In the genomic region with DNA sequence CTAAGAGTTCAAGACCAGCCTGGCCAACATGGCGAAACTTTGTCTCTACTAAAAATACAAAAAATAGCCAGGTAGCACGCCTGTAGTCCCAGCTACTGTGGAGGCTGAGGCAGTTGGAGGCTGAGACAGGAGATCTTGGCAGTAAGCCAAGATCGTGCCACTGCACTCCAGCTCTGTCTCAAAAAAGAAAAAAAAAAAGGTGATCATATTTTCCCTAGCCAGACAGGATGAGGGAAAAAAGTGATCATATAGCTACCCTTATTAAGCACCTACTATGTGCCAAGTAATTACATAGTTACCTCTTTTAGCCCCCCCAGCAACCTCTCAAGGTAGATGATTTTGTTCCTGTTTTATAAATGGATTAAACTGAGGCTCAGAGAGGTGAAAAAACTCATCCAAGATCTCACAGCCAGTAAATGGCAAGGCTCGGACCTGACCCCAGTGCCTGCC, we compare ENCODE assay signal across 16 cellular contexts. TPM values are rescaled to one million over a fixed set of nuclear protein-coding genes. Genes with fewer than 3 reads are reported as not detected.
DNase-seq lines count a peak whose midpoint lies in the region; ATAC-seq and TF ChIP-seq lines count a peak whose summit lies in the region.
"Had no signal": no experiment of that assay in that cellular context is flagged by ENCODE, and none has a peak within 500 bp of the region (broad histone marks: within the 10 kb centered on the region; RNA-seq: fewer than 3 reads in every experiment).

No MANE protein-coding gene starts in this region.

- H3K9me3 ChIP-seq in HEK293 (ENCODE audit: control insufficient read depth, insufficient read depth, low read depth, low read length) (no peaks in the 10 kb centered on the region), SK-N-MC (ENCODE audit: low read depth, low read length) (no peaks in the 10 kb centered on the region), lower lobe of right lung (no peaks in the 10 kb centered on the region)
- H3K9me3 ChIP-seq: neutrophil, SJCRH30 had no signal

- DNase-seq in DMS 273 (lab: John Stamatoyannopoulos, UW; ENCODE audit: unreplicated experiment) = peak; percentile 55
- no peak for DNase-seq in DMS 273 treated with DMSO at 0.1 percent for 48 hours (lab: John Stamatoyannopoulos, UW)
- DNase-seq in SK-N-MC (ENCODE audit: low read depth, low spot score) = no peak
- no peak for DNase-seq in lower lobe of right lung
- DNase-seq in HuH-7 (ENCODE audit: low spot score) = no peak
- no peak for DNase-seq in activated T-cell treated with anti-CD3 and anti-CD28 coated beads, Interleukin-2, amount 50 U/mL, for 1 hour
- no peak for DNase-seq in effector CD8-positive, alpha-beta T cell (lab: John Stamatoyannopoulos, UW)
- DNase-seq: activated CD8-positive, alpha-beta T cell treated with anti-CD3 and anti-CD28 coated beads for 36 hours; CD4-positive, alpha-beta T cell; NCI-H1048 had no signal

- H3K4me1 ChIP-seq in HEK293 (ENCODE audit: control insufficient read depth, insufficient read depth, low read length) (no peaks in the 10 kb centered on the region), lower lobe of right lung (peaks cover 14% of the 10 kb centered on the region)

- peaks cover 3 to 17% of the 10 kb centered on the region in 2 experiments; a peak in 2 of 3 replicates for H3K36me3 ChIP-seq in HEK293 (ENCODE audit: control insufficient read depth in 2 of 2, insufficient read depth in 1 of 2, low read length in 2 of 2)
- no peaks in the 10 kb centered on the region; the same call in 1 of the 2 replicates for H3K36me3 ChIP-seq in SK-N-MC (ENCODE audit: insufficient read depth, low read length)
- peaks cover 81% of the 10 kb centered on the region for H3K36me3 ChIP-seq in lower lobe of right lung
- H3K36me3 ChIP-seq: SJCRH30 had no signal

- POLR2A ChIA-PET in HEK293 (lab: Yijun Ruan, JAX) = interaction anchor here (1.3 kb wide), 1 partner anchor 18 kb away, joined by 4 read pairs; the partner anchor contains the start of gene RPL26L1

- H3K4me3 ChIP-seq in HEK293 (ENCODE audit: low read depth, low read length) (no peak overlapping the region), SK-N-MC (no peak overlapping the region), lower lobe of right lung (no peak overlapping the region)
- H3K4me3 ChIP-seq: SJCRH30 had no signal

- H3K27ac ChIP-seq in HEK293 (ENCODE audit: extremely low read depth, low read depth, low read length) (no peak overlapping the region), SK-N-MC (peak overlapping the region; percentile 61), lower lobe of right lung (peak overlapping the region; percentile 58)
- H3K27ac ChIP-seq: 22Rv1, neutrophil, SJCRH30 had no signal

- no peaks in the 10 kb centered on the region for H3K27me3 ChIP-seq in lower lobe of right lung (ENCODE audit: low read depth)
- H3K27me3 ChIP-seq: neutrophil, SJCRH30 had no signal

- CTCF ChIA-PET in HEK293 (lab: Yijun Ruan, JAX) = interaction anchor here (0.6 to 11.9 kb wide), 8 partner anchors 9 to 658 kb away, joined by 3 to 214 read pairs (median 3); no protein-coding TSS in a partner anchor

- ATAC-seq in lower lobe of right lung = peak in 1 of 2 donors; percentile 7
- ATAC-seq: activated CD8-positive, alpha-beta T cell treated with anti-CD3 and anti-CD28 coated beads for 36 hours; activated T-helper 17 cell treated with anti-CD3 and anti-CD28 coated beads, Interleukin-2, amount 50 U/mL, for 72 hours; stimulated activated memory B cell treated with anti-CD40 and anti-IgM and Interleukin-4, amounts not matched to agents 10 μg/mL and 1 μg/mL and 100 μg/mL, for 72 hours had no signal

- intact Hi-C loops in lower lobe of right lung (cut with DNase I) = no loop called here

- TF ChIP-seq CTCF in HEK293 (tag by site-specific recombination; IDR thresholded peaks at IDR 0.05) (no peak), lower lobe of right lung (IDR thresholded peaks at IDR 0.05) (no peak)

- H3K9ac ChIP-seq in SK-N-MC (ENCODE audit: insufficient read length) = peak overlapping the region; percentile 32

TF ChIP-seq in HEK293, 187 proteins besides CTCF, POLR2A, EP300 and RAD21 (continues in another document):
- TF ChIP-seq ZNF571 (tag by site-specific recombination; IDR thresholded peaks at IDR 0.05) = 0 out of 2 replicates have a peak, but pooled peaks have one; percentile 51
- TF ChIP-seq ZBTB48 (tag by site-specific recombination; IDR thresholded peaks at IDR 0.05) = no peak
- no peak for TF ChIP-seq ZNF239 (tag by site-specific recombination; IDR thresholded peaks at IDR 0.05)
- no peak for TF ChIP-seq ZNF654 (tag by site-specific recombination; IDR thresholded peaks at IDR 0.05; ENCODE audit: low read depth)
- no peak for TF ChIP-seq ZNF529 (tag by site-specific recombination; IDR thresholded peaks at IDR 0.05; ENCODE audit: insufficient replicate concordance)
- TF ChIP-seq ZNF37A (tag by site-specific recombination; IDR thresholded peaks at IDR 0.05) = peak; percentile 39; the same call in 1 of the 2 replicates
- TF ChIP-seq, protein P1, sequence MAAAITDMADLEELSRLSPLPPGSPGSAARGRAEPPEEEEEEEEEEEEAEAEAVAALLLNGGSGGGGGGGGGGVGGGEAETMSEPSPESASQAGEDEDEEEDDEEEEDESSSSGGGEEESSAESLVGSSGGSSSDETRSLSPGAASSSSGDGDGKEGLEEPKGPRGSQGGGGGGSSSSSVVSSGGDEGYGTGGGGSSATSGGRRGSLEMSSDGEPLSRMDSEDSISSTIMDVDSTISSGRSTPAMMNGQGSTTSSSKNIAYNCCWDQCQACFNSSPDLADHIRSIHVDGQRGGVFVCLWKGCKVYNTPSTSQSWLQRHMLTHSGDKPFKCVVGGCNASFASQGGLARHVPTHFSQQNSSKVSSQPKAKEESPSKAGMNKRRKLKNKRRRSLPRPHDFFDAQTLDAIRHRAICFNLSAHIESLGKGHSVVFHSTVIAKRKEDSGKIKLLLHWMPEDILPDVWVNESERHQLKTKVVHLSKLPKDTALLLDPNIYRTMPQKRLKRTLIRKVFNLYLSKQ (tag by site-specific recombination; IDR thresholded peaks at IDR 0.05; ENCODE audit: borderline replicate concordance) = no peak
- no peak for TF ChIP-seq ZNF394 (tag by site-specific recombination; IDR thresholded peaks at IDR 0.05; ENCODE audit: borderline replicate concordance)
- TF ChIP-seq ZNF660 (tag by site-specific recombination; IDR thresholded peaks at IDR 0.05) = peak; percentile 80
- TF ChIP-seq, protein P2, sequence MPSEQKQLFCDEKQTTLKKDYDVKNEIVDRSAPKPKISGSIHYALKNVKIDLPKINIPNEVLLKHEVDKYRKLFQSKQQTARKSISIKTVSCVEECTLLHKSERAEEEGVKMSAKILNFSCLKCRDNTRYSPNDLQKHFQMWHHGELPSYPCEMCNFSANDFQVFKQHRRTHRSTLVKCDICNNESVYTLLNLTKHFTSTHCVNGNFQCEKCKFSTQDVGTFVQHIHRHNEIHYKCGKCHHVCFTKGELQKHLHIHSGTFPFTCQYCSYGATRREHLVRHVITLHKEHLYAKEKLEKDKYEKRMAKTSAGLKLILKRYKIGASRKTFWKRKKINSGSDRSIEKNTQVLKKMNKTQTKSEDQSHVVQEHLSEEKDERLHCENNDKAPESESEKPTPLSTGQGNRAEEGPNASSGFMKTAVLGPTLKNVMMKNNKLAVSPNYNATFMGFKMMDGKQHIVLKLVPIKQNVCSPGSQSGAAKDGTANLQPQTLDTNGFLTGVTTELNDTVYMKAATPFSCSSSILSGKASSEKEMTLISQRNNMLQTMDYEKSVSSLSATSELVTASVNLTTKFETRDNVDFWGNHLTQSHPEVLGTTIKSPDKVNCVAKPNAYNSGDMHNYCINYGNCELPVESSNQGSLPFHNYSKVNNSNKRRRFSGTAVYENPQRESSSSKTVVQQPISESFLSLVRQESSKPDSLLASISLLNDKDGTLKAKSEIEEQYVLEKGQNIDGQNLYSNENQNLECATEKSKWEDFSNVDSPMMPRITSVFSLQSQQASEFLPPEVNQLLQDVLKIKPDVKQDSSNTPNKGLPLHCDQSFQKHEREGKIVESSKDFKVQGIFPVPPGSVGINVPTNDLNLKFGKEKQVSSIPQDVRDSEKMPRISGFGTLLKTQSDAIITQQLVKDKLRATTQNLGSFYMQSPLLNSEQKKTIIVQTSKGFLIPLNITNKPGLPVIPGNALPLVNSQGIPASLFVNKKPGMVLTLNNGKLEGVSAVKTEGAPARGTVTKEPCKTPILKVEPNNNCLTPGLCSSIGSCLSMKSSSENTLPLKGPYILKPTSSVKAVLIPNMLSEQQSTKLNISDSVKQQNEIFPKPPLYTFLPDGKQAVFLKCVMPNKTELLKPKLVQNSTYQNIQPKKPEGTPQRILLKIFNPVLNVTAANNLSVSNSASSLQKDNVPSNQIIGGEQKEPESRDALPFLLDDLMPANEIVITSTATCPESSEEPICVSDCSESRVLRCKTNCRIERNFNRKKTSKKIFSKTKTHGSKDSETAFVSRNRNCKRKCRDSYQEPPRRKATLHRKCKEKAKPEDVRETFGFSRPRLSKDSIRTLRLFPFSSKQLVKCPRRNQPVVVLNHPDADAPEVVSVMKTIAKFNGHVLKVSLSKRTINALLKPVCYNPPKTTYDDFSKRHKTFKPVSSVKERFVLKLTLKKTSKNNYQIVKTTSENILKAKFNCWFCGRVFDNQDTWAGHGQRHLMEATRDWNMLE (tag by site-specific recombination; conservative IDR thresholded peaks at IDR 0.05; ENCODE audit: low read depth) = no peak
- no peak for TF ChIP-seq ZNF76 (tag by site-specific recombination; IDR thresholded peaks at IDR 0.05; ENCODE audit: borderline replicate concordance, low read depth)
- TF ChIP-seq ZNF600 (tag by site-specific recombination; IDR thresholded peaks at IDR 0.05) = no peak
- TF ChIP-seq ZNF701 (tag by site-specific recombination; IDR thresholded peaks at IDR 0.05) = no peak
- TF ChIP-seq ZNF266 (tag by site-specific recombination; IDR thresholded peaks at IDR 0.05; ENCODE audit: low read depth) = no peak
- TF ChIP-seq GLIS2 (tag by site-specific recombination; IDR thresholded peaks at IDR 0.05) = no peak
- TF ChIP-seq ZNF362 (tag by site-specific recombination; IDR thresholded peaks at IDR 0.05) = no peak

RNA-seq across cellular contexts. Expression of gene RPL26L1, which starts 18.1 kb away (rescaled TPM):
- total RNA-seq in lower lobe of right lung = 16.6 TPM

RNA-seq across cellular contexts. Expression of gene ATP6V0E1, which starts 42.5 kb away (rescaled TPM):
- 285 TPM for total RNA-seq in lower lobe of right lung
